14 cellular contexts compared by ENCODE assay signal in the genomic region with DNA sequence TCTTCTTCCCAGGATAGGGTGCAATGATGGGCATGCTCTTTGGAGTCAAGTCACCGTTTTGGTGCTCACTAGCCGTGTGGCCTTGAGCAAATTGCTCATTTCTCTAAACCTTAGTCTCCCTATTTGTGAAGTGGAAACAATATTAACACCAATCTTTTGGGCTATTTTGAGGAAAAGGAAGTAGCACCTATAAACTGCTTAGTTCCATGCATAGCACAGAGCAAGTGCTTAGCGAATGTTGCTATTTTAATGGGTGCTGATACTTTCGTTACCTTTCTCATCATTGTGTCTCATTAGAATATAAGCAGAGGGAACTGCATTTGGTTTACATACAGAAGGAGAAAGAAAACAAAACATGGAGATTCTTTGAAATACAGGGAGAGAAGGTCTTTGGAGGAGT.
DNase-seq lines count a peak whose midpoint lies in the region; ATAC-seq and TF ChIP-seq lines count a peak whose summit lies in the region.
"Had no signal": no experiment of that assay in that cellular context is flagged by ENCODE, and none has a peak within 500 bp of the region (broad histone marks: within the 10 kb centered on the region; RNA-seq: fewer than 3 reads in every experiment).

No MANE protein-coding gene starts in this region.

- no peaks in the 10 kb centered on the region for H3K36me3 ChIP-seq in upper lobe of left lung

- peaks cover 68% of the 10 kb centered on the region for H3K4me1 Mint-ChIP-seq in nephron

- peak overlapping the region; percentile 38 to 100 (median 95) for H3K27ac Mint-ChIP-seq in nephron

- ATAC-seq in GM18517 (IDR thresholded peaks at IDR 0.05; ENCODE audit: unreplicated experiment) (peak; percentile 56), GM21619 (IDR thresholded peaks at IDR 0.05; ENCODE audit: unreplicated experiment) (peak; percentile 45), HG03565 (IDR thresholded peaks at IDR 0.05; ENCODE audit: unreplicated experiment) (peak; percentile 60), GM21515 (IDR thresholded peaks at IDR 0.05; ENCODE audit: unreplicated experiment) (no peak), upper lobe of left lung (ENCODE audit: low FRiP score in 2 of 2) (no peak)
- ATAC-seq: left cardiac atrium; naive thymus-derived CD8-positive, alpha-beta T cell had no signal

- TF ChIP-seq CTCF in nephron (IDR thresholded peaks at IDR 0.05; ENCODE audit: unreplicated experiment in 3 of 3), result no peak
- no peak for TF ChIP-seq CTCF in upper lobe of left lung (IDR thresholded peaks at IDR 0.05)

- 80 to 81% methylated on average over 4 of the region's 4 CpGs for WGBS in upper lobe of left lung, 2 donors

- H3K4me3 Mint-ChIP-seq in nephron, result no peak overlapping the region

- DNase-seq in DMS 273 treated with DMSO at 0.1 percent for 48 hours (lab: John Stamatoyannopoulos, UW) (no peak), NCI-H526 treated with DMSO at 0.1 percent for 48 hours (lab: John Stamatoyannopoulos, UW) (no peak), upper lobe of left lung (no peak)
- DNase-seq: activated T-cell treated with anti-CD3 and anti-CD28 coated beads, Interleukin-2, amount 50 U/mL, for 48 hours; aorta; effector CD8-positive, alpha-beta T cell; left cardiac atrium; naive thymus-derived CD8-positive, alpha-beta T cell had no signal

- no peak for TF ChIP-seq POLR2A in upper lobe of left lung (IDR thresholded peaks at IDR 0.05)

- H3K4me1 ChIP-seq in upper lobe of left lung, result peaks cover 0 to 14% (median 9%) of the 10 kb centered on the region in 4 donors

- peaks cover 3% of the 10 kb centered on the region for H3K27me3 Mint-ChIP-seq in nephron (ENCODE audit: low read depth)

- peaks cover 88% of the 10 kb centered on the region for H3K36me3 Mint-ChIP-seq in nephron (ENCODE audit: low read depth)
- H3K36me3 Mint-ChIP-seq: CD14-positive monocyte; naive thymus-derived CD8-positive, alpha-beta T cell had no signal

- H3K9me3 Mint-ChIP-seq in nephron, result no peaks in the 10 kb centered on the region
- H3K9me3 Mint-ChIP-seq: naive thymus-derived CD8-positive, alpha-beta T cell had no signal

- no peaks in the 10 kb centered on the region for H3K9me3 ChIP-seq in upper lobe of left lung

- TF ChIP-seq EP300 in upper lobe of left lung (IDR thresholded peaks at IDR 0.05), result no peak

- no peak overlapping the region for H3K27ac ChIP-seq in upper lobe of left lung

- H3K27me3 ChIP-seq in upper lobe of left lung, result no peaks in the 10 kb centered on the region

- no peak overlapping the region for H3K4me3 ChIP-seq in upper lobe of left lung

Comparison
In these comparisons a context has a peak if more than half of its experiments do, and no peak if none do; other contexts are left out.
1. ATAC-seq: peak in GM18517 (single experiment), GM21619 (single experiment) and HG03565 (single experiment); none in GM21515 (single experiment) and upper lobe of left lung (0 of 2).